In the genomic region with DNA sequence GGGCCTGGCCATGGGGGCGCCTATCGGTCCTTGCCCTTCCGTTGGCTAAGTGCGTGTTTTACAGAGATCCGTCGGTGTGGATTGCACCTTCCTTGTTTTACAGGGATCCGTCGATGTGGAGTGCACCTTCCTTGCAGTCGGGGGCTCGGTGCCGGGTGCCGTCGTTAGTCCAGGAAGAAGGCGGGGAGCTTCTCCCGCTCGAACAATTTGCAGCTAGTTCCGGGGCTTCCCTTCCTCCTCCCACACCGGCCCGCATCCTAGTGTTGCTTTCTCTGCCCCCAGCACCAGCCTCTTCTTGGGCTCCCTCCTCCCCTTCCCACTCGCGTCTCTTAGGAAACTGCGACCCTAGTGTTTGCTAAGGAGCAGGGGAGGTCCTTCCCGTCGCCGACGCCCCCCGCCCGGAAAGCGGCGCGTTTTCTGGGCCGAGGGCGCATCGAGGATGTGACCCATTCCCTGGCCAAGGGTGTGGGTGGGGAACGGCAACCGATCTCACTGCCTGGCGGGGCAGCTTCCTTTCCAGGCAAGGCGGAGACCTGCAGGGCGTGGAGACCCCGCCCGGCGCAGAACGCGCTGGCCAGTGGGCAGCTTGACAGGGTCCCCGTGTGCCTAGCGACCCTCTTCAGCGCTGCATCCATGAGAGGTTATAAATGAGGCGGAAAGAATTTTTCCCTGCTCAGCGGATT, we compare ENCODE assay signal across 21 cellular contexts.
DNase-seq lines count a peak whose midpoint lies in the region; ATAC-seq, FAIRE-seq and TF ChIP-seq lines count a peak whose summit lies in the region.
"Had no signal": no experiment of that assay in that cellular context is flagged by ENCODE, and none has a peak within 500 bp of the region (broad histone marks: within the 10 kb centered on the region; RNA-seq: fewer than 3 reads in every experiment).

No MANE protein-coding gene starts in this region.

- no peaks in the 10 kb centered on the region for H3K27me3 ChIP-seq in ectodermal cell (ENCODE audit: control insufficient read depth, insufficient read depth, low read length, poor library complexity, severe bottlenecking)

- no peak for ATAC-seq in stimulated activated naive CD8-positive, alpha-beta T cell treated with anti-CD3 and anti-CD28 coated beads, Interleukin-15, amount 100 ng/mL, for 72 hours
- ATAC-seq in GM21360 (IDR thresholded peaks at IDR 0.05; ENCODE audit: unreplicated experiment) = no peak

- no peak for FAIRE-seq in frontal cortex (lab: Jason Lieb, UNC)
- FAIRE-seq: endothelial cell of umbilical vein, islet of Langerhans had no signal

- H3K27me3 Mint-ChIP-seq in stimulated activated naive CD8-positive, alpha-beta T cell treated with anti-CD3 and anti-CD28 coated beads, Interleukin-15, amount 100 ng/mL, for 72 hours = peaks cover 38% of the 10 kb centered on the region

- no peaks in the 10 kb centered on the region for H3K4me1 Mint-ChIP-seq in stimulated activated naive CD8-positive, alpha-beta T cell treated with anti-CD3 and anti-CD28 coated beads, Interleukin-15, amount 100 ng/mL, for 72 hours
- H3K4me1 Mint-ChIP-seq: IgD-negative memory B cell had no signal

- H3K4me3 ChIP-seq in AG09309 (ENCODE audit: control insufficient read depth, low read depth, low read length) = peak overlapping the region; percentile 6
- H3K4me3 ChIP-seq in ectodermal cell (ENCODE audit: insufficient read depth, low read depth, low read length) = peak overlapping the region; percentile 21
- H3K4me3 ChIP-seq in mesodermal cell (ENCODE audit: extremely low read depth, insufficient read depth, low read length, poor library complexity, severe bottlenecking) = peak overlapping the region; percentile 3
- H3K4me3 ChIP-seq: tibial artery had no signal

- TF ChIP-seq CTCF in AG09309 (IDR thresholded peaks at IDR 0.05; ENCODE audit: control insufficient read depth, insufficient read depth, low read depth, low read length, missing control alignments) = no peak

- H3K36me3 ChIP-seq in ES-I3 (ENCODE audit: insufficient read depth, low read length) = no peaks in the 10 kb centered on the region
- no peaks in the 10 kb centered on the region for H3K36me3 ChIP-seq in ectodermal cell (ENCODE audit: control insufficient read depth, insufficient read depth, low read length)
- no peaks in the 10 kb centered on the region for H3K36me3 ChIP-seq in mesodermal cell (ENCODE audit: control insufficient read depth, insufficient read depth, low read length)
- H3K36me3 ChIP-seq: tibial artery had no signal

- H3K4me3 Mint-ChIP-seq in stimulated activated naive CD8-positive, alpha-beta T cell treated with anti-CD3 and anti-CD28 coated beads, Interleukin-15, amount 100 ng/mL, for 72 hours = no peak overlapping the region
- H3K4me3 Mint-ChIP-seq: IgD-negative memory B cell had no signal

- 65 to 66% methylated on average over 49 of the region's 49 CpGs for WGBS in ectodermal cell, 2 experiments
- 46 to 47% methylated on average over 36 to 40 of the region's 49 CpGs for WGBS in mesodermal cell (ENCODE audit: insufficient coverage in 2 of 2), 2 experiments

- H3K27ac Mint-ChIP-seq in stimulated activated naive CD8-positive, alpha-beta T cell treated with anti-CD3 and anti-CD28 coated beads, Interleukin-15, amount 100 ng/mL, for 72 hours = no peak overlapping the region
- H3K27ac Mint-ChIP-seq: IgD-negative memory B cell had no signal

- DNase-seq in AG09309 (ENCODE audit: low read depth) = no peak
- no peak for DNase-seq in stimulated activated naive CD8-positive, alpha-beta T cell treated with anti-CD3 and anti-CD28 coated beads, Interleukin-15, amount 100 ng/mL, for 72 hours
- no peak for DNase-seq in frontal cortex (ENCODE audit: low spot score in 2 of 2)
- no peak for DNase-seq in activated CD4-positive, alpha-beta T cell treated with anti-CD3 and anti-CD28 coated beads for 1 hour
- DNase-seq: activated CD4-positive, CD25-positive, alpha-beta regulatory T cell treated with anti-CD3 and anti-CD28 coated beads, Interleukin-2, amount 50 U/mL, for 72 hours; activated effector memory CD4-positive, alpha-beta T cell treated with anti-CD3 and anti-CD28 coated beads, Interleukin-2, amount 50 U/mL, for 16 hours; amygdala; DMS153; NCI-H2171 treated with DMSO at 0.1 percent for 48 hours; nucleus accumbens; SHP77; stimulated activated CD4-positive, alpha-beta T cell treated with anti-CD3 and anti-CD28 coated beads, Interleukin-4, amount 100 ng/mL, for 1 hour; T-helper 2 cell; tibial artery had no signal

- peaks cover 42 to 52% of the 10 kb centered on the region in 2 donors for H3K9me3 Mint-ChIP-seq in stimulated activated naive CD8-positive, alpha-beta T cell treated with anti-CD3 and anti-CD28 coated beads, Interleukin-15, amount 100 ng/mL, for 72 hours

- H3K4me1 ChIP-seq in ES-I3 (ENCODE audit: insufficient read depth, low read length) (no peaks in the 10 kb centered on the region), ectodermal cell (ENCODE audit: control insufficient read depth, insufficient read depth, low read length) (no peaks in the 10 kb centered on the region), mesodermal cell (ENCODE audit: control insufficient read depth, insufficient read depth, low read length, poor library complexity, severe bottlenecking) (no peaks in the 10 kb centered on the region)
- H3K4me1 ChIP-seq: tibial artery had no signal

- H3K9ac ChIP-seq in ES-I3 (ENCODE audit: low read depth, low read length) = peak overlapping the region; percentile 24; the same call in 1 of the 2 replicates

- H3K9me3 ChIP-seq in ES-I3 (ENCODE audit: control insufficient read depth, insufficient read depth, low read length) (no peaks in the 10 kb centered on the region), ectodermal cell (ENCODE audit: control insufficient read depth, low read length) (peaks cover 11% of the 10 kb centered on the region), mesodermal cell (ENCODE audit: control insufficient read depth, low read length) (peaks cover 29% of the 10 kb centered on the region)

- H3K27ac ChIP-seq in ectodermal cell (ENCODE audit: insufficient read depth, low read depth, low read length, poor library complexity, severe bottlenecking) (no peak overlapping the region), mesodermal cell (ENCODE audit: low read depth, low read length, severe bottlenecking) (no peak overlapping the region)
- H3K27ac ChIP-seq: tibial artery had no signal
